Comparison of ENCODE assay signal across 8 cellular contexts in genomic region chr14:29805415-29806123, GRCh38.
DNase-seq lines count a peak whose midpoint lies in the region; ATAC-seq, FAIRE-seq and TF ChIP-seq lines count a peak whose summit lies in the region.

No MANE protein-coding gene starts in this region.

- no peaks in the 10 kb centered on the region for H3K36me3 ChIP-seq in CD8-positive, alpha-beta memory T cell (ENCODE audit: insufficient read depth, low read length)

- no peak overlapping the region for H3K27ac ChIP-seq in CD8-positive, alpha-beta memory T cell (ENCODE audit: low read depth, low read length)

- TF ChIP-seq CTCF in AG09309 (IDR thresholded peaks at IDR 0.05; ENCODE audit: control insufficient read depth, insufficient read depth, low read depth, low read length, missing control alignments), result no peak

- DNase-seq in AG09309 (ENCODE audit: low read depth) (peak; percentile 90), astrocyte of the hippocampus (ENCODE audit: low read depth, low spot score) (peak; percentile 93), left lobe of liver (ENCODE audit: low spot score) (peak; percentile 64), GM12892 (ENCODE audit: insufficient read length) (no peak)
- DNase-seq in CD8-positive, alpha-beta memory T cell, result no peak

- no peak for TF ChIP-seq RAD21 in Ishikawa (IDR thresholded peaks at IDR 0.05; ENCODE audit: low read depth)

- H3K4me1 Mint-ChIP-seq in CD8-positive, alpha-beta memory T cell, result no peaks in the 10 kb centered on the region

- no peak overlapping the region for H3K4me3 ChIP-seq in AG09309 (ENCODE audit: control insufficient read depth, low read depth, low read length)
- H3K4me3 ChIP-seq in CD8-positive, alpha-beta memory T cell (ENCODE audit: low read length), result no peak overlapping the region

- ATAC-seq in left lobe of liver, result peak; percentile 78
- ATAC-seq in HG02840 (IDR thresholded peaks at IDR 0.05; ENCODE audit: low FRiP score, unreplicated experiment), result no peak
- no peak for ATAC-seq in GM21723 (IDR thresholded peaks at IDR 0.05; ENCODE audit: unreplicated experiment)

- TF ChIP-seq POLR2A in GM12892 (IDR thresholded peaks at IDR 0.05; ENCODE audit: low read depth, low read length), result no peak

- FAIRE-seq in GM12892 (lab: Jason Lieb, UNC), result no peak

- peaks cover 2 to 20% (median 16%) of the 10 kb centered on the region in 5 donors for H3K9me3 Mint-ChIP-seq in CD8-positive, alpha-beta memory T cell

- H3K4me1 ChIP-seq in CD8-positive, alpha-beta memory T cell (ENCODE audit: insufficient read depth, low read length), result no peaks in the 10 kb centered on the region

- no peak overlapping the region for H3K27ac Mint-ChIP-seq in CD8-positive, alpha-beta memory T cell

- POLR2A ChIA-PET in CD8-positive, alpha-beta memory T cell (lab: Charles Lee), result no interaction called here

- H3K27me3 Mint-ChIP-seq in CD8-positive, alpha-beta memory T cell, result no peaks in the 10 kb centered on the region

- H3K27me3 ChIP-seq in CD8-positive, alpha-beta memory T cell (ENCODE audit: insufficient read depth, low read length, poor library complexity, severe bottlenecking), result no peaks in the 10 kb centered on the region

- no peak for TF ChIP-seq EP300 in Ishikawa (IDR thresholded peaks at IDR 0.05; ENCODE audit: borderline replicate concordance)

- no peak overlapping the region for H3K4me3 Mint-ChIP-seq in CD8-positive, alpha-beta memory T cell

- CTCF ChIA-PET in CD8-positive, alpha-beta memory T cell (lab: Charles Lee), result no interaction called here

- no peaks in the 10 kb centered on the region for H3K36me3 Mint-ChIP-seq in CD8-positive, alpha-beta memory T cell

- H3K9me3 ChIP-seq in CD8-positive, alpha-beta memory T cell (ENCODE audit: low read length), result no peaks in the 10 kb centered on the region

TF ChIP-seq in Ishikawa, 13 proteins besides CTCF, POLR2A, EP300 and RAD21:
- TF ChIP-seq, protein P1, sequence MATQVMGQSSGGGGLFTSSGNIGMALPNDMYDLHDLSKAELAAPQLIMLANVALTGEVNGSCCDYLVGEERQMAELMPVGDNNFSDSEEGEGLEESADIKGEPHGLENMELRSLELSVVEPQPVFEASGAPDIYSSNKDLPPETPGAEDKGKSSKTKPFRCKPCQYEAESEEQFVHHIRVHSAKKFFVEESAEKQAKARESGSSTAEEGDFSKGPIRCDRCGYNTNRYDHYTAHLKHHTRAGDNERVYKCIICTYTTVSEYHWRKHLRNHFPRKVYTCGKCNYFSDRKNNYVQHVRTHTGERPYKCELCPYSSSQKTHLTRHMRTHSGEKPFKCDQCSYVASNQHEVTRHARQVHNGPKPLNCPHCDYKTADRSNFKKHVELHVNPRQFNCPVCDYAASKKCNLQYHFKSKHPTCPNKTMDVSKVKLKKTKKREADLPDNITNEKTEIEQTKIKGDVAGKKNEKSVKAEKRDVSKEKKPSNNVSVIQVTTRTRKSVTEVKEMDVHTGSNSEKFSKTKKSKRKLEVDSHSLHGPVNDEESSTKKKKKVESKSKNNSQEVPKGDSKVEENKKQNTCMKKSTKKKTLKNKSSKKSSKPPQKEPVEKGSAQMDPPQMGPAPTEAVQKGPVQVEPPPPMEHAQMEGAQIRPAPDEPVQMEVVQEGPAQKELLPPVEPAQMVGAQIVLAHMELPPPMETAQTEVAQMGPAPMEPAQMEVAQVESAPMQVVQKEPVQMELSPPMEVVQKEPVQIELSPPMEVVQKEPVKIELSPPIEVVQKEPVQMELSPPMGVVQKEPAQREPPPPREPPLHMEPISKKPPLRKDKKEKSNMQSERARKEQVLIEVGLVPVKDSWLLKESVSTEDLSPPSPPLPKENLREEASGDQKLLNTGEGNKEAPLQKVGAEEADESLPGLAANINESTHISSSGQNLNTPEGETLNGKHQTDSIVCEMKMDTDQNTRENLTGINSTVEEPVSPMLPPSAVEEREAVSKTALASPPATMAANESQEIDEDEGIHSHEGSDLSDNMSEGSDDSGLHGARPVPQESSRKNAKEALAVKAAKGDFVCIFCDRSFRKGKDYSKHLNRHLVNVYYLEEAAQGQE (IDR thresholded peaks at IDR 0.05; ENCODE audit: low read depth), result no peak
- TF ChIP-seq FOXM1 (IDR thresholded peaks at IDR 0.05; ENCODE audit: borderline replicate concordance, low read depth) (no peak), EGR1 (IDR thresholded peaks at IDR 0.05) (no peak), NFIC (IDR thresholded peaks at IDR 0.05) (0 out of 2 replicates have a peak, but pooled peaks have one; percentile 21), ZBTB7A (IDR thresholded peaks at IDR 0.05; ENCODE audit: low read depth) (no peak)

Comparison
In these comparisons a context has a peak if more than half of its experiments do, and no peak if none do; other contexts are left out.
1. DNase-seq: peak in AG09309 (single experiment), astrocyte of the hippocampus (single experiment) and left lobe of liver (single experiment); none in CD8-positive, alpha-beta memory T cell (0 of 5) and GM12892 (single experiment).